ENCODE assay signal across 15 cellular contexts in the genomic region with DNA sequence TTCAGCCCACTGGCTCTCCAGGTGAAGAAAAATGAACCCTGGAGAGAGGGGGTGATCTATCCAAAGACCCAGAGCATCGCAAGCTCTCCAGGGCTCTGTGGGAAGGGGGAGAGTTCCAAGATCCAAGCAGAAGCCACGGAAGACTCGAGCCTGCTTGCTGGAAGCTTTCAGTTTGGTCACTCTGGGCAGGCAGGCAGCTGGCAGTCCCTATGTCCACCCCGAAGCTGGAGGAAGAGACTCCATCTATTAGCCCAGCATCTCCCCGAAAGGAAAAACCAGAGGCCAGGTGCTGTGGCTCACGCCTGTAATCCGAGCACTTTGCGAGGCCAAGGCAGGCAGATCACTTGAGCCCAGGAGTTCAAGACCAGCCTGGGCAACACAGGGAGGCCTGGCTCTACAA. TPM values are rescaled to one million over a fixed set of nuclear protein-coding genes. Genes with fewer than 3 reads are reported as not detected.
DNase-seq lines count a peak whose midpoint lies in the region; ATAC-seq and TF ChIP-seq lines count a peak whose summit lies in the region.
"Had no signal": no experiment of that assay in that cellular context is flagged by ENCODE, and none has a peak within 500 bp of the region (broad histone marks: within the 10 kb centered on the region; RNA-seq: fewer than 3 reads in every experiment).

No MANE protein-coding gene starts in this region.

- H3K27ac ChIP-seq in Panc1 (ENCODE audit: low read length) (peak overlapping the region; percentile 72; the same call in 1 of the 2 replicates), endodermal cell (ENCODE audit: low read depth, low read length) (no peak overlapping the region), osteoblast (ENCODE audit: low read depth, low read length) (peak overlapping the region; percentile 99), tibial artery (peak overlapping the region; percentile 84 to 89)
- no peak overlapping the region for H3K27ac ChIP-seq in naive thymus-derived CD4-positive, alpha-beta T cell (ENCODE audit: low read depth, low read length)
- H3K27ac ChIP-seq: HL-60 had no signal

- no peak overlapping the region for H3K4me3 ChIP-seq in Panc1 (ENCODE audit: low read depth in 2 of 2, low read length in 2 of 2)
- H3K4me3 ChIP-seq in endodermal cell (ENCODE audit: low read length) = no peak overlapping the region
- no peak overlapping the region for H3K4me3 ChIP-seq in osteoblast (ENCODE audit: insufficient read depth, low read length)
- H3K4me3 ChIP-seq in tibial artery = no peak overlapping the region
- H3K4me3 ChIP-seq in naive thymus-derived CD4-positive, alpha-beta T cell (ENCODE audit: low read length) = no peak overlapping the region

- intact Hi-C loops in Panc1 (cut with micrococcal nuclease; ENCODE audit: unreplicated experiment) = no loop called here
- intact Hi-C loops in tibial artery (cut with DNase I; ENCODE audit: low total_unique reads) = no loop called here
- intact Hi-C loops in naive thymus-derived CD4-positive, alpha-beta T cell (cut with micrococcal nuclease) = no loop called here

- TF ChIP-seq CTCF in Panc1 (IDR thresholded peaks at IDR 0.05) = no peak
- TF ChIP-seq CTCF in endodermal cell (conservative IDR thresholded peaks at IDR 0.05) = no peak
- TF ChIP-seq CTCF in osteoblast (IDR thresholded peaks at IDR 0.05; ENCODE audit: extremely low read depth, low read depth, low read length) = no peak
- no peak for TF ChIP-seq CTCF in tibial artery (IDR thresholded peaks at IDR 0.05)

- H3K27me3 Mint-ChIP-seq in endodermal cell (ENCODE audit: insufficient read depth) = no peaks in the 10 kb centered on the region
- peaks cover 6% of the 10 kb centered on the region for H3K27me3 Mint-ChIP-seq in activated CD4-positive, alpha-beta memory T cell treated with anti-CD3 and anti-CD28 coated beads, Interleukin-2, amount 10 ng/mL, durations not matched to agents 7 days and 5 days
- H3K27me3 Mint-ChIP-seq in naive thymus-derived CD4-positive, alpha-beta T cell = peaks cover 0 to 6% (median 4%) of the 10 kb centered on the region in 5 donors

- POLR2A ChIA-PET in Panc1 (lab: Charles Lee) = interaction anchor here (0.6 kb wide), 1 partner anchor 33 kb away, joined by 4 read pairs; no protein-coding TSS in a partner anchor
- POLR2A ChIA-PET in activated CD4-positive, alpha-beta memory T cell treated with anti-CD3 and anti-CD28 coated beads, Interleukin-2, amount 10 ng/mL, durations not matched to agents 7 days and 5 days (lab: Charles Lee) = no interaction called here
- POLR2A ChIA-PET in naive thymus-derived CD4-positive, alpha-beta T cell (lab: Charles Lee) = no interaction called here

- H3K27me3 ChIP-seq in Panc1 (ENCODE audit: control insufficient read depth, insufficient read depth, low read length) (no peaks in the 10 kb centered on the region), endodermal cell (ENCODE audit: control insufficient read depth, insufficient read depth, low read length, poor library complexity, severe bottlenecking) (no peaks in the 10 kb centered on the region), osteoblast (ENCODE audit: insufficient read depth, low read length) (no peaks in the 10 kb centered on the region), tibial artery (no peaks in the 10 kb centered on the region)
- no peaks in the 10 kb centered on the region for H3K27me3 ChIP-seq in naive thymus-derived CD4-positive, alpha-beta T cell (ENCODE audit: control insufficient read depth in 2 of 2, insufficient read depth in 2 of 2, low read length in 2 of 2)

- no peak overlapping the region for H3K9ac ChIP-seq in endodermal cell (ENCODE audit: extremely low read depth, low read length, poor library complexity, severe bottlenecking)

- H3K4me1 ChIP-seq in Panc1 (ENCODE audit: control insufficient read depth, insufficient read depth, low read length) (peaks cover 44% of the 10 kb centered on the region), endodermal cell (ENCODE audit: control insufficient read depth, insufficient read depth, low read length) (peaks cover 25% of the 10 kb centered on the region), osteoblast (ENCODE audit: insufficient read depth, low read length) (peaks cover 61% of the 10 kb centered on the region), tibial artery (peaks cover 4 to 57% (median 28%) of the 10 kb centered on the region in 4 donors)
- H3K4me1 ChIP-seq in naive thymus-derived CD4-positive, alpha-beta T cell (ENCODE audit: control insufficient read depth in 2 of 2, insufficient read depth in 2 of 2, low read length in 2 of 2) = no peaks in the 10 kb centered on the region

- no peaks in the 10 kb centered on the region for H3K9me3 Mint-ChIP-seq in endodermal cell
- H3K9me3 Mint-ChIP-seq in activated CD4-positive, alpha-beta memory T cell treated with anti-CD3 and anti-CD28 coated beads, Interleukin-2, amount 10 ng/mL, durations not matched to agents 7 days and 5 days = no peaks in the 10 kb centered on the region
- H3K9me3 Mint-ChIP-seq in naive thymus-derived CD4-positive, alpha-beta T cell = no peaks in the 10 kb centered on the region
- H3K9me3 Mint-ChIP-seq: CD8-positive, alpha-beta T cell had no signal

- H4K20me1 ChIP-seq in osteoblast (ENCODE audit: insufficient read depth, low read length) = no peaks in the 10 kb centered on the region

- H3K27ac Mint-ChIP-seq in endodermal cell = no peak overlapping the region
- no peak overlapping the region for H3K27ac Mint-ChIP-seq in activated CD4-positive, alpha-beta memory T cell treated with anti-CD3 and anti-CD28 coated beads, Interleukin-2, amount 10 ng/mL, durations not matched to agents 7 days and 5 days
- H3K27ac Mint-ChIP-seq in naive thymus-derived CD4-positive, alpha-beta T cell = no peak overlapping the region
- H3K27ac Mint-ChIP-seq: CD8-positive, alpha-beta T cell had no signal

- WGBS in endodermal cell (ENCODE audit: insufficient coverage in 1 of 2, insufficient read length in 1 of 2), 2 experiments = 88 to 89% methylated on average over 5 to 8 of the region's 8 CpGs

- no peak overlapping the region for H3K4me3 Mint-ChIP-seq in endodermal cell
- H3K4me3 Mint-ChIP-seq in activated CD4-positive, alpha-beta memory T cell treated with anti-CD3 and anti-CD28 coated beads, Interleukin-2, amount 10 ng/mL, durations not matched to agents 7 days and 5 days = no peak overlapping the region
- H3K4me3 Mint-ChIP-seq in naive thymus-derived CD4-positive, alpha-beta T cell = no peak overlapping the region
- H3K4me3 Mint-ChIP-seq: CD8-positive, alpha-beta T cell had no signal

- peak overlapping the region; percentile 49 for H3K4me2 ChIP-seq in osteoblast (ENCODE audit: insufficient read depth, low read length)

- H3K4me1 Mint-ChIP-seq in endodermal cell = peaks cover 32% of the 10 kb centered on the region
- H3K4me1 Mint-ChIP-seq in activated CD4-positive, alpha-beta memory T cell treated with anti-CD3 and anti-CD28 coated beads, Interleukin-2, amount 10 ng/mL, durations not matched to agents 7 days and 5 days = no peaks in the 10 kb centered on the region
- H3K4me1 Mint-ChIP-seq in naive thymus-derived CD4-positive, alpha-beta T cell = no peaks in the 10 kb centered on the region

- DNase-seq in Panc1 (ENCODE audit: low read depth, low spot score) (no peak), endodermal cell (peak; percentile 65), osteoblast (ENCODE audit: insufficient read length, low spot score, missing footprints) (no peak), tibial artery (no peak), NCI-H2107 treated with DMSO at 0.1 percent for 48 hours (lab: John Stamatoyannopoulos, UW; ENCODE audit: unreplicated experiment) (no peak)
- no peak for DNase-seq in activated CD4-positive, alpha-beta memory T cell treated with anti-CD3 and anti-CD28 coated beads, Interleukin-2, amount 10 ng/mL, durations not matched to agents 7 days and 5 days
- DNase-seq in naive thymus-derived CD4-positive, alpha-beta T cell = no peak
- DNase-seq: activated CD4-positive, alpha-beta T cell treated with anti-CD3 and anti-CD28 coated beads, Interleukin-2, amount 50 U/mL, for 48 hours; CD8-positive, alpha-beta T cell; GF-D8; GOT3; Kasumi-1; NCI-H2029 treated with DMSO at 0.1 percent for 48 hours; stimulated activated CD4-positive, alpha-beta T cell treated with anti-CD3 and anti-CD28 coated beads, Interleukin-2, amount 100 ng/mL, for 48 hours had no signal

- H3K36me3 Mint-ChIP-seq in endodermal cell (ENCODE audit: low read depth) = no peaks in the 10 kb centered on the region
- no peaks in the 10 kb centered on the region for H3K36me3 Mint-ChIP-seq in activated CD4-positive, alpha-beta memory T cell treated with anti-CD3 and anti-CD28 coated beads, Interleukin-2, amount 10 ng/mL, durations not matched to agents 7 days and 5 days (ENCODE audit: low read depth)
- H3K36me3 Mint-ChIP-seq in naive thymus-derived CD4-positive, alpha-beta T cell = no peaks in the 10 kb centered on the region
- H3K36me3 Mint-ChIP-seq: CD8-positive, alpha-beta T cell had no signal

- BruUV-seq in Panc1 (replicated peaks; lab: Mats Ljungman, UMichigan) = no TSS peak

- H3K79me2 ChIP-seq in osteoblast (ENCODE audit: insufficient read depth, low read length) = no peaks in the 10 kb centered on the region

- H3K9me3 ChIP-seq in Panc1 (ENCODE audit: control insufficient read depth, insufficient read depth, low read depth, low read length) = no peaks in the 10 kb centered on the region
- no peaks in the 10 kb centered on the region for H3K9me3 ChIP-seq in endodermal cell (ENCODE audit: control insufficient read depth, low read length)
- no peaks in the 10 kb centered on the region for H3K9me3 ChIP-seq in osteoblast (ENCODE audit: low read depth, low read length)
- no peaks in the 10 kb centered on the region for H3K9me3 ChIP-seq in tibial artery
- H3K9me3 ChIP-seq in naive thymus-derived CD4-positive, alpha-beta T cell (ENCODE audit: control insufficient read depth in 2 of 3, low read length in 3 of 3) = no peaks in the 10 kb centered on the region

- ATAC-seq in Panc1 = no peak
- ATAC-seq in naive thymus-derived CD4-positive, alpha-beta T cell = no peak
- ATAC-seq: CD8-positive, alpha-beta T cell had no signal

- no peaks in the 10 kb centered on the region for H3K36me3 ChIP-seq in Panc1 (ENCODE audit: control insufficient read depth, insufficient read depth, low read length)
- H3K36me3 ChIP-seq in endodermal cell (ENCODE audit: control insufficient read depth, insufficient read depth, low read length) = no peaks in the 10 kb centered on the region
- H3K36me3 ChIP-seq in osteoblast (ENCODE audit: insufficient read depth, low read length) = no peaks in the 10 kb centered on the region
- H3K36me3 ChIP-seq in tibial artery = no peaks in the 10 kb centered on the region
- H3K36me3 ChIP-seq in naive thymus-derived CD4-positive, alpha-beta T cell (ENCODE audit: control insufficient read depth in 2 of 3, insufficient read depth in 3 of 3, low read length in 3 of 3) = no peaks in the 10 kb centered on the region

- CTCF ChIA-PET in Panc1 (lab: Charles Lee) = no interaction called here
- CTCF ChIA-PET in activated CD4-positive, alpha-beta memory T cell treated with anti-CD3 and anti-CD28 coated beads, Interleukin-2, amount 10 ng/mL, durations not matched to agents 7 days and 5 days (lab: Charles Lee) = no interaction called here
- CTCF ChIA-PET in naive thymus-derived CD4-positive, alpha-beta T cell (lab: Charles Lee) = no interaction called here

- in situ Hi-C loops in Panc1 (cut with HindIII; ENCODE audit: low pct_unique_long_range_greater_than_20kb, low sequenced_read_pairs) = no loop called here

- H2AFZ ChIP-seq in osteoblast (ENCODE audit: low read length) = no peak overlapping the region

RNA-seq across cellular contexts. Expression of a gene that starts 10.7 kb away (rescaled TPM):
- total RNA-seq in Panc1 (2021; ENCODE audit: unreplicated experiment) = 228 TPM
- 986 TPM for polyA plus RNA-seq in Panc1 (2012; ENCODE audit: insufficient read length)
- 100 to 1,000 TPM; 523 to 643 TPM for total RNA-seq in endodermal cell
- polyA plus RNA-seq in endodermal cell (2013, experiment 1 of 2) = 610 TPM
- polyA plus RNA-seq in endodermal cell (2013, experiment 2 of 2) = 610 TPM
- total RNA-seq in osteoblast = 4,046 and 4,600 TPM in 2 replicates
- total RNA-seq in activated CD4-positive, alpha-beta memory T cell treated with anti-CD3 and anti-CD28 coated beads, Interleukin-2, amount 10 ng/mL, durations not matched to agents 7 days and 5 days = under 1 TPM in 1 of 2 experiments, not detected in 1; 0.25 TPM
- total RNA-seq in naive thymus-derived CD4-positive, alpha-beta T cell = 10 to 100 TPM in 1 of 5 experiments, 1 to 10 TPM in 1, under 1 TPM in 2, not detected in 1; 0.43 to 14.5 (median 1.4) TPM
- under 1 TPM in 1 of 2 donors, not detected in 1; 0.30 TPM for polyA plus RNA-seq in naive thymus-derived CD4-positive, alpha-beta T cell

Comparison
In these comparisons a context has a peak if more than half of its experiments do, and no peak if none do; other contexts are left out.
1. H3K27ac ChIP-seq: peak in Panc1 (single experiment), osteoblast (single experiment) and tibial artery (2 of 2); none in endodermal cell (single experiment) and naive thymus-derived CD4-positive, alpha-beta T cell (single experiment).
2. RNA of a gene that starts 10.7 kb away (total RNA-seq): 4,046 to 4,600 TPM in osteoblast, 523 to 643 TPM in endodermal cell and 228 TPM in Panc1 (single experiment); 0.43 to 14.5 TPM in naive thymus-derived CD4-positive, alpha-beta T cell and 0.25 TPM in activated CD4-positive, alpha-beta memory T cell treated with anti-CD3 and anti-CD28 coated beads, Interleukin-2, amount 10 ng/mL, durations not matched to agents 7 days and 5 days; every median in the first group is over 10 times any median in the second.